In the genomic region with DNA sequence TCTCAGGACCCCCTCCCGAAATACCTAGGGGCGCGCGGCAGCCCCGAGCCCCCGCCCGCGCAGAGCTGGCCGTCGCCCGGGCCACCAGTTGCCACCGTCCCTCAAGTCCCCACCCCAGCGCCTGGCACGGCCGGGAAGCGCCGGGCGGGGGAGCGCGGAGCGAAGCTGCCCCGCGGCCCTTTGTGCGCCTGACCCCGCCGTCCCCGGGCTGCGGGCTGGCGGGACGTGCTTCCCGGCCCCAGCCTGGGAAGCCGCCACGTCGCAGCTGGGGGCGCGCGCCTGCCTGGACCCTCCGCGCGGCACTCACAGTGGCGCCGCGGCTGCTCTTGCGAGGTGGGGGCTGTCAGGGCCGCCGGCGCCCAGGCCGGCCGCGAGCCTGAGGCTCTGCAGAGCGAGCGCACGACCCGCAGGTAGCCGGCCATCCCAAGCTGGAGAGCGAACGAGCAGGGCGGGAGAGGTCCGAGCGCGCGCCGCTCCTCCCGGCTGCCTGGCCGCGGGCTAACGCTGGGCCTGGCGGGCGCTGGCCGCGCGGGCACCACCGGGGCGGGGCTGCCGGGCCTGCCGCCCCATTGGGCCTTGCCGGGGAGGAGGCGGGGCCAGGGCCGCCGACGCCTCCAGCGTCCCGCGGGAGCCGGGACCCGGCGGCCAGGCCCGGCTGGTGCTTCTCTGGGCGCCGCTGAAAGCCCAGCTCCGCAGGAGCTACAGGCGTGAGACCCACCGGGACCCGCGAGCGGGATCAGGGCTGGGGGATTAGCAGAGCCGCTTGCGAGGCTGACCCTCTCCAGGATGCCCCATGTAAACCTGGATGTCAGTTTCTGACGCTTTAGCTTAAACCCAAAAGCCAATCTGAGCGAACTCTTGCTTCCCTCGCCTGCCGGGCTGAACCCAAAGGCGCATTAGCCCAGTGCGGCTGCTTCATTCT, we compare ENCODE assay signal across 8 cellular contexts. TPM values are rescaled to one million over a fixed set of nuclear protein-coding genes. Genes with fewer than 3 reads are reported as not detected.
DNase-seq lines count a peak whose midpoint lies in the region; ATAC-seq and TF ChIP-seq lines count a peak whose summit lies in the region.

A gene (minus strand): TSS at position 500 of the 922 bp plus-strand sequence. CDS start 78 bp downstream, at position 422.

- no peak for TF ChIP-seq POLR2A in stomach (IDR thresholded peaks at IDR 0.05)

- peak within 1 kb of the TSS; percentile 90 for H3K4me3 Mint-ChIP-seq in natural killer cell

- TF ChIP-seq EP300 in stomach (IDR thresholded peaks at IDR 0.05): no peak

- 0 to 1% (median 0%) methylated on average over 27 to 104 of the region's 104 CpGs for WGBS in stomach, 5 donors

- no peaks in the 10 kb centered on the region for H3K36me3 Mint-ChIP-seq in natural killer cell

- peaks cover 49 to 51% of the 10 kb centered on the region in 2 donors for H3K4me1 Mint-ChIP-seq in natural killer cell

- peaks cover 51 to 83% (median 60%) of the 10 kb centered on the region in 4 donors for H3K4me1 ChIP-seq in stomach

- CTCF ChIA-PET in RWPE1 (lab: Yijun Ruan, JAX): interaction anchor here (0.6 to 1.5 kb wide), 7 partner anchors 12 to 227 kb away, joined by 3 to 8 read pairs (median 4); no protein-coding TSS in a partner anchor

- intact Hi-C loops in natural killer cell (cut with micrococcal nuclease) (no loop called here), stomach (cut with DNase I; ENCODE audit: low total_unique reads) (no loop called here)

- H3K9me3 ChIP-seq in stomach: no peaks in the 10 kb centered on the region

- peaks cover 0 to 3% of the 10 kb centered on the region in 2 donors for H3K27me3 Mint-ChIP-seq in natural killer cell (ENCODE audit: low read depth in 2 of 2)

- ATAC-seq in GM21447 (IDR thresholded peaks at IDR 0.05; ENCODE audit: unreplicated experiment) (peak; percentile 45), natural killer cell (peak; percentile 79 to 92 (median 86))

- peak within 1 kb of the TSS; percentile 94 to 100 for H3K27ac Mint-ChIP-seq in natural killer cell

- no peak for TF ChIP-seq CTCF in RWPE1 (conservative IDR thresholded peaks at IDR 0.05; ENCODE audit: low read depth)
- TF ChIP-seq CTCF in fibroblast of pulmonary artery (IDR thresholded peaks at IDR 0.05; ENCODE audit: low read length, missing control alignments): no peak
- TF ChIP-seq CTCF in natural killer cell (IDR thresholded peaks at IDR 0.05): no peak
- TF ChIP-seq CTCF in stomach (IDR thresholded peaks at IDR 0.05): no peak

- H3K4me3 ChIP-seq in fibroblast of pulmonary artery (replicated peaks; ENCODE audit: low read depth, low read length): peak within 1 kb of the TSS; percentile 59
- H3K4me3 ChIP-seq in stomach: peak within 1 kb of the TSS; percentile 80 to 94 (median 86)

- H3K27ac ChIP-seq in RWPE1 (peak within 1 kb of the TSS; percentile 64), stomach (peak within 1 kb of the TSS; percentile 96 to 99 (median 98))

- H3K9me3 Mint-ChIP-seq in natural killer cell: no peaks in the 10 kb centered on the region

- peak; percentile 75 for DNase-seq in DMS53 treated with DMSO at 0.1 percent for 48 hours (lab: John Stamatoyannopoulos, UW; ENCODE audit: unreplicated experiment)
- DNase-seq in HuH-7 (ENCODE audit: low spot score): peak; percentile 94
- peak; percentile 93 for DNase-seq in RWPE1 (ENCODE audit: low spot score)
- peak; percentile 64 for DNase-seq in activated effector memory CD4-positive, alpha-beta T cell treated with Interleukin-2 at 50 U/mL for 16 hours
- DNase-seq in fibroblast of pulmonary artery (ENCODE audit: low read depth): peak; percentile 73
- DNase-seq in natural killer cell: peak; percentile 77
- DNase-seq in stomach: peak; percentile 88

- POLR2A ChIA-PET in RWPE1 (lab: Yijun Ruan, JAX; ENCODE audit: low non-redundant PET): interaction anchor here (0.5 to 1.0 kb wide), 2 partner anchors 13 to 40 kb away, joined by 3 to 9 read pairs; no protein-coding TSS in a partner anchor

- H3K36me3 ChIP-seq in stomach: no peaks in the 10 kb centered on the region

- no peaks in the 10 kb centered on the region for H3K27me3 ChIP-seq in stomach

RNA-seq across cellular contexts. Expression of the gene that starts here (rescaled TPM):
- total RNA-seq in natural killer cell: 10 to 100 TPM; 72.3 to 91.5 (median 81.0) TPM
- total RNA-seq in stomach: 100 to 1,000 TPM in 3 of 5 donors, 10 to 100 TPM in 2; 12.3 to 186 (median 125) TPM
- polyA plus RNA-seq in stomach: 100 to 1,000 TPM; 109 to 149 (median 109) TPM

Comparison
In these comparisons a context has a peak if more than half of its experiments do, and no peak if none do; other contexts are left out.
1. Peak in every context shown above with its lines: DNase-seq, ATAC-seq, H3K4me3 ChIP-seq and H3K27ac ChIP-seq.